ENCODE assay signal across 1 cellular context in the genomic region with DNA sequence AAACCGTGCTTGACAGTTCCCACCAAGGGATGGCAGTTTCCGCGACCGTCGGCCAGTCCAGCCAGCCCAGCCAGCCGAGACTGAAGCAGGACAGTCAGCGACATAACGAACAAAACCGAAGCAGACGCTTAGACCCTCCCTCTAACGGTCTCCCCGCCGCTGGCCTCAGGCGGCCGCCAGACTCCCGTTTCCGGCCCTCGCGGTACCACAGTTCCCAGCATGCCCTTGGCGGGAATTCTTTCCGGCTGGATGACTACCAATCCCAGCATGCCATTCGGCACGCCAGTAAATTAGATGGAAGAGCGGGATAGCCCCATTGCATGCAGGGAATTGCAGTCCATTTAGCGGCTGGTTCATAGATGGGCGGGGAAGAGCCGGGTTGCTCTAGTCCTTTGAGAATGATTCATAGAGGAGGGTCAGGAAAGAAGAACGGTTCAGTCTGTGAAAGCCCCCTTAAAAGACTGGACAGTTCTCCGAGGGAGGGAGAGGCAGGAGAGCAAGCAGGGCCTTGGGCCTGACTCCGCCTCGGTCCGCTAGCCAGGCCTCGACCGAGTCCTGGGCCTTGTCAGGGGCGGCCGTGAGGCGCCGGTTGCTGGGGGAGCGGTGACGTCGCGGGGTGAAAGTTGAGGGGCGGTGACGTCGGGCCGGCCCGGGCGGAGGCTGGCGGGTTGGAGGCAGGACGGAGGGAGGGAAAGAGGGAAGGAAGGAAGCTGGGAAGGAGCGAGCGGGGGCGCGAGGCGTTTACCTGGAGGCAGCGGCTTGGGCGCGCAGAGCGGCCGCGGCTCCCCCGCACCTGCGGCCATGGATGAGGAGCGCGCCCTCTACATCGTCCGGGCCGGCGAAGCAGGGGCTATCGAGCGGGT.
TF ChIP-seq lines count a peak whose summit lies in the region.

A gene with protein sequence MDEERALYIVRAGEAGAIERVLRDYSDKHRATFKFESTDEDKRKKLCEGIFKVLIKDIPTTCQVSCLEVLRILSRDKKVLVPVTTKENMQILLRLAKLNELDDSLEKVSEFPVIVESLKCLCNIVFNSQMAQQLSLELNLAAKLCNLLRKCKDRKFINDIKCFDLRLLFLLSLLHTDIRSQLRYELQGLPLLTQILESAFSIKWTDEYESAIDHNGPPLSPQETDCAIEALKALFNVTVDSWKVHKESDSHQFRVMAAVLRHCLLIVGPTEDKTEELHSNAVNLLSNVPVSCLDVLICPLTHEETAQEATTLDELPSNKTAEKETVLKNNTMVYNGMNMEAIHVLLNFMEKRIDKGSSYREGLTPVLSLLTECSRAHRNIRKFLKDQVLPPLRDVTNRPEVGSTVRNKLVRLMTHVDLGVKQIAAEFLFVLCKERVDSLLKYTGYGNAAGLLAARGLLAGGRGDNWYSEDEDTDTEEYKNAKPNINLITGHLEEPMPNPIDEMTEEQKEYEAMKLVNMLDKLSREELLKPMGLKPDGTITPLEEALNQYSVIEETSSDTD (plus strand): TSS at position 738 of the 863 bp plus-strand sequence. CDS start 64 bp downstream, at position 802.

TF ChIP-seq in HEK293, 187 proteins besides CTCF, POLR2A, EP300 and RAD21 (continued from another document and continues in another):
- 0 out of 2 replicates have a peak, but pooled peaks have one; percentile 8 for TF ChIP-seq ZNF518A (tag by site-specific recombination; conservative IDR thresholded peaks at IDR 0.05; ENCODE audit: low read depth)
- no peak for TF ChIP-seq ZNF248 (tag by site-specific recombination; IDR thresholded peaks at IDR 0.05)
- no peak for TF ChIP-seq ZNF138 (tag by site-specific recombination; IDR thresholded peaks at IDR 0.05; ENCODE audit: borderline replicate concordance)
- no peak for TF ChIP-seq GLI2 (tag by site-specific recombination; IDR thresholded peaks at IDR 0.05; ENCODE audit: borderline replicate concordance, low read depth)
- peak; percentile 89 for TF ChIP-seq PRDM1 (tag by site-specific recombination; IDR thresholded peaks at IDR 0.05)
- TF ChIP-seq ZNF558 (tag by site-specific recombination; IDR thresholded peaks at IDR 0.05): peak; percentile 26; the same call in 1 of the 2 replicates
- TF ChIP-seq ZNF837 (tag by site-specific recombination; IDR thresholded peaks at IDR 0.05): no peak
- no peak for TF ChIP-seq ZNF223 (tag by site-specific recombination; IDR thresholded peaks at IDR 0.05)
- TF ChIP-seq, protein P1, sequence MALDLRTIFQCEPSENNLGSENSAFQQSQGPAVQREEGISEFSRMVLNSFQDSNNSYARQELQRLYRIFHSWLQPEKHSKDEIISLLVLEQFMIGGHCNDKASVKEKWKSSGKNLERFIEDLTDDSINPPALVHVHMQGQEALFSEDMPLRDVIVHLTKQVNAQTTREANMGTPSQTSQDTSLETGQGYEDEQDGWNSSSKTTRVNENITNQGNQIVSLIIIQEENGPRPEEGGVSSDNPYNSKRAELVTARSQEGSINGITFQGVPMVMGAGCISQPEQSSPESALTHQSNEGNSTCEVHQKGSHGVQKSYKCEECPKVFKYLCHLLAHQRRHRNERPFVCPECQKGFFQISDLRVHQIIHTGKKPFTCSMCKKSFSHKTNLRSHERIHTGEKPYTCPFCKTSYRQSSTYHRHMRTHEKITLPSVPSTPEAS (tag by site-specific recombination; IDR thresholded peaks at IDR 0.05): no peak
- no peak for TF ChIP-seq ZNF677 (tag by site-specific recombination; IDR thresholded peaks at IDR 0.05)
- TF ChIP-seq ZNF777 (tag by site-specific recombination; IDR thresholded peaks at IDR 0.05; ENCODE audit: borderline replicate concordance): peak; percentile 97
- no peak for TF ChIP-seq ZNF19 (tag by site-specific recombination; IDR thresholded peaks at IDR 0.05; ENCODE audit: low read depth)
- no peak for TF ChIP-seq RBAK (tag by site-specific recombination; IDR thresholded peaks at IDR 0.05)
- TF ChIP-seq, protein P2, sequence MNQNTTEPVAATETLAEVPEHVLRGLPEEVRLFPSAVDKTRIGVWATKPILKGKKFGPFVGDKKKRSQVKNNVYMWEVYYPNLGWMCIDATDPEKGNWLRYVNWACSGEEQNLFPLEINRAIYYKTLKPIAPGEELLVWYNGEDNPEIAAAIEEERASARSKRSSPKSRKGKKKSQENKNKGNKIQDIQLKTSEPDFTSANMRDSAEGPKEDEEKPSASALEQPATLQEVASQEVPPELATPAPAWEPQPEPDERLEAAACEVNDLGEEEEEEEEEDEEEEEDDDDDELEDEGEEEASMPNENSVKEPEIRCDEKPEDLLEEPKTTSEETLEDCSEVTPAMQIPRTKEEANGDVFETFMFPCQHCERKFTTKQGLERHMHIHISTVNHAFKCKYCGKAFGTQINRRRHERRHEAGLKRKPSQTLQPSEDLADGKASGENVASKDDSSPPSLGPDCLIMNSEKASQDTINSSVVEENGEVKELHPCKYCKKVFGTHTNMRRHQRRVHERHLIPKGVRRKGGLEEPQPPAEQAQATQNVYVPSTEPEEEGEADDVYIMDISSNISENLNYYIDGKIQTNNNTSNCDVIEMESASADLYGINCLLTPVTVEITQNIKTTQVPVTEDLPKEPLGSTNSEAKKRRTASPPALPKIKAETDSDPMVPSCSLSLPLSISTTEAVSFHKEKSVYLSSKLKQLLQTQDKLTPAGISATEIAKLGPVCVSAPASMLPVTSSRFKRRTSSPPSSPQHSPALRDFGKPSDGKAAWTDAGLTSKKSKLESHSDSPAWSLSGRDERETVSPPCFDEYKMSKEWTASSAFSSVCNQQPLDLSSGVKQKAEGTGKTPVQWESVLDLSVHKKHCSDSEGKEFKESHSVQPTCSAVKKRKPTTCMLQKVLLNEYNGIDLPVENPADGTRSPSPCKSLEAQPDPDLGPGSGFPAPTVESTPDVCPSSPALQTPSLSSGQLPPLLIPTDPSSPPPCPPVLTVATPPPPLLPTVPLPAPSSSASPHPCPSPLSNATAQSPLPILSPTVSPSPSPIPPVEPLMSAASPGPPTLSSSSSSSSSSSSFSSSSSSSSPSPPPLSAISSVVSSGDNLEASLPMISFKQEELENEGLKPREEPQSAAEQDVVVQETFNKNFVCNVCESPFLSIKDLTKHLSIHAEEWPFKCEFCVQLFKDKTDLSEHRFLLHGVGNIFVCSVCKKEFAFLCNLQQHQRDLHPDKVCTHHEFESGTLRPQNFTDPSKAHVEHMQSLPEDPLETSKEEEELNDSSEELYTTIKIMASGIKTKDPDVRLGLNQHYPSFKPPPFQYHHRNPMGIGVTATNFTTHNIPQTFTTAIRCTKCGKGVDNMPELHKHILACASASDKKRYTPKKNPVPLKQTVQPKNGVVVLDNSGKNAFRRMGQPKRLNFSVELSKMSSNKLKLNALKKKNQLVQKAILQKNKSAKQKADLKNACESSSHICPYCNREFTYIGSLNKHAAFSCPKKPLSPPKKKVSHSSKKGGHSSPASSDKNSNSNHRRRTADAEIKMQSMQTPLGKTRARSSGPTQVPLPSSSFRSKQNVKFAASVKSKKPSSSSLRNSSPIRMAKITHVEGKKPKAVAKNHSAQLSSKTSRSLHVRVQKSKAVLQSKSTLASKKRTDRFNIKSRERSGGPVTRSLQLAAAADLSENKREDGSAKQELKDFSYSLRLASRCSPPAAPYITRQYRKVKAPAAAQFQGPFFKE (tag by site-specific recombination; IDR thresholded peaks at IDR 0.05; ENCODE audit: borderline replicate concordance): no peak
- peak; percentile 88; the same call in 1 of the 2 replicates for TF ChIP-seq ZEB2 (tag by site-specific recombination; IDR thresholded peaks at IDR 0.05)
- TF ChIP-seq KLF9 (tag by site-specific recombination; IDR thresholded peaks at IDR 0.05; ENCODE audit: low read depth): peak; percentile 67; the same call in 1 of the 2 replicates
- TF ChIP-seq, protein P3, sequence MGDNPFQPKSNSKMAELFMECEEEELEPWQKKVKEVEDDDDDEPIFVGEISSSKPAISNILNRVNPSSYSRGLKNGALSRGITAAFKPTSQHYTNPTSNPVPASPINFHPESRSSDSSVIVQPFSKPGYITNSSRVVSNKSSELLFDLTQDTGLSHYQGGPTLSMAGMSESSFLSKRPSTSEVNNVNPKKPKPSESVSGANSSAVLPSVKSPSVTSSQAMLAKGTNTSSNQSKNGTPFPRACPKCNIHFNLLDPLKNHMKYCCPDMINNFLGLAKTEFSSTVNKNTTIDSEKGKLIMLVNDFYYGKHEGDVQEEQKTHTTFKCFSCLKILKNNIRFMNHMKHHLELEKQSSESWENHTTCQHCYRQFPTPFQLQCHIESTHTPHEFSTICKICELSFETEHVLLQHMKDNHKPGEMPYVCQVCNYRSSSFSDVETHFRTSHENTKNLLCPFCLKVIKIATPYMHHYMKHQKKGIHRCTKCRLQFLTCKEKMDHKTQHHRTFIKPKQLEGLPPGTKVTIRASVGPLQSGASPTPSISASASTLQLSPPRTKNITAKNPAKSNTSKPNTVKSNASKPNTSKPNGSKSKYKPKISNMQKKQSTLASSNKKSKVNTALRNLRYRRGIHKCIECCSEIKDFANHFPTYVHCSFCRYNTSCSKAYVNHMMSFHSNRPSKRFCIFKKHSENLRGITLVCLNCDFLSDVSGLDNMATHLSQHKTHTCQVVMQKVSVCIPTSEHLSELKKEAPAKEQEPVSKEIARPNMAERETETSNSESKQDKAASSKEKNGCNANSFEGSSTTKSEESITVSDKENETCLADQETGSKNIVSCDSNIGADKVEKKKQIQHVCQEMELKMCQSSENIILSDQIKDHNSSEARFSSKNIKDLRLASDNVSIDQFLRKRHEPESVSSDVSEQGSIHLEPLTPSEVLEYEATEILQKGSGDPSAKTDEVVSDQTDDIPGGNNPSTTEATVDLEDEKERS (tag by site-specific recombination; IDR thresholded peaks at IDR 0.05): no peak
- TF ChIP-seq SP7 (tag by site-specific recombination; IDR thresholded peaks at IDR 0.05): peak; percentile 81
- peak; percentile 27; the same call in 1 of the 2 replicates for TF ChIP-seq ZNF843 (tag by site-specific recombination; IDR thresholded peaks at IDR 0.05)
- TF ChIP-seq PRDM6 (tag by site-specific recombination; IDR thresholded peaks at IDR 0.05): no peak
- no peak for TF ChIP-seq ZNF658 (tag by site-specific recombination; IDR thresholded peaks at IDR 0.05)
- TF ChIP-seq ZNF768 (tag by site-specific recombination; IDR thresholded peaks at IDR 0.05): no peak
- TF ChIP-seq GLI4 (tag by site-specific recombination; IDR thresholded peaks at IDR 0.05): no peak
- TF ChIP-seq ZNF37A (tag by site-specific recombination; IDR thresholded peaks at IDR 0.05): peak; percentile 81
- TF ChIP-seq, protein P4, sequence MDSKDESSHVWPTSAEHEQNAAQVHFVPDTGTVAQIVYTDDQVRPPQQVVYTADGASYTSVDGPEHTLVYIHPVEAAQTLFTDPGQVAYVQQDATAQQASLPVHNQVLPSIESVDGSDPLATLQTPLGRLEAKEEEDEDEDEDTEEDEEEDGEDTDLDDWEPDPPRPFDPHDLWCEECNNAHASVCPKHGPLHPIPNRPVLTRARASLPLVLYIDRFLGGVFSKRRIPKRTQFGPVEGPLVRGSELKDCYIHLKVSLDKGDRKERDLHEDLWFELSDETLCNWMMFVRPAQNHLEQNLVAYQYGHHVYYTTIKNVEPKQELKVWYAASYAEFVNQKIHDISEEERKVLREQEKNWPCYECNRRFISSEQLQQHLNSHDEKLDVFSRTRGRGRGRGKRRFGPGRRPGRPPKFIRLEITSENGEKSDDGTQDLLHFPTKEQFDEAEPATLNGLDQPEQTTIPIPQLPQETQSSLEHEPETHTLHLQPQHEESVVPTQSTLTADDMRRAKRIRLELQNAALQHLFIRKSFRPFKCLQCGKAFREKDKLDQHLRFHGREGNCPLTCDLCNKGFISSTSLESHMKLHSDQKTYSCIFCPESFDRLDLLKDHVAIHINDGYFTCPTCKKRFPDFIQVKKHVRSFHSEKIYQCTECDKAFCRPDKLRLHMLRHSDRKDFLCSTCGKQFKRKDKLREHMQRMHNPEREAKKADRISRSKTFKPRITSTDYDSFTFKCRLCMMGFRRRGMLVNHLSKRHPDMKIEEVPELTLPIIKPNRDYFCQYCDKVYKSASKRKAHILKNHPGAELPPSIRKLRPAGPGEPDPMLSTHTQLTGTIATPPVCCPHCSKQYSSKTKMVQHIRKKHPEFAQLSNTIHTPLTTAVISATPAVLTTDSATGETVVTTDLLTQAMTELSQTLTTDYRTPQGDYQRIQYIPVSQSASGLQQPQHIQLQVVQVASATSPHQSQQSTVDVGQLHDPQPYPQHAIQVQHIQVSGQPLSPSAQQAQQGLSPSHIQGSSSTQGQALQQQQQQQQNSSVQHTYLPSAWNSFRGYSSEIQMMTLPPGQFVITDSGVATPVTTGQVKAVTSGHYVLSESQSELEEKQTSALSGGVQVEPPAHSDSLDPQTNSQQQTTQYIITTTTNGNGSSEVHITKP (tag by site-specific recombination; IDR thresholded peaks at IDR 0.05): peak; percentile 76
- no peak for TF ChIP-seq MEIS1 (CRISPR knock-in tag; IDR thresholded peaks at IDR 0.05; ENCODE audit: borderline replicate concordance)
